In the genomic region with DNA sequence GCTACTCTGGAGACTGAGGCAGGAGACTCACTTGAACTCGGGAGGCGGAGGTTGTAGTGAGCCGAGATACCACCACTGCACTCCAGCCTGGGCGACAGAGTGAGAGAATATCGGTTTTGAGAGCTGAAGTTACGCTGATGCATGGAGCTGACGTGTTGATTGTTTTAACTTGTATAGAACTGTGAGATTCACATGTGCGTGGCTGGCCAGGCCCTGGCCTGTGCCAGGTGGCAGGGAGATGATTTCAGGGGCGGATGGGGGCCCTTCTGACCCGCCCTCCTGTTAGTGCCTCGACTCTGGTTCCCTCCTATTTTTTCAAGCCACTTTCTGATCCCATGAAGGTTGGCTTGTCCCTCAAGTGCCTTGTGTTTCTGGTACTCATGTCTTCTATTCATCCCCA, we compare ENCODE assay signal across 17 cellular contexts. TPM values are rescaled to one million over a fixed set of nuclear protein-coding genes. Genes with fewer than 3 reads are reported as not detected.
"Had no signal": no experiment of that assay in that cellular context is flagged by ENCODE, and none has a peak within 500 bp of the region (broad histone marks: within the 10 kb centered on the region; RNA-seq: fewer than 3 reads in every experiment).

No MANE protein-coding gene starts in this region.

- H3K27ac Mint-ChIP-seq: activated CD8-positive, alpha-beta memory T cell treated with anti-CD3 and anti-CD28 coated beads, Interleukin-2, amount 10 ng/mL, durations not matched to agents 7 days and 5 days; activated naive CD4-positive, alpha-beta T cell treated with anti-CD3 and anti-CD28 coated beads, Interleukin-2, amount 50 U/mL, for 72 hours; activated T-cell treated with anti-CD3 and anti-CD28 coated beads, Interleukin-2, amount 50 U/mL, for 24 hours; naive thymus-derived CD4-positive, alpha-beta T cell; T-helper 2 cell treated with Interferon-gamma antibody and Interleukin-4, amounts not matched to agents 5 μg/mL and 100 μg/mL, for 36 hours had no signal

- DNase-seq: activated CD4-positive, alpha-beta T cell treated with anti-CD3 and anti-CD28 coated beads, Interleukin-2, amount 50 U/mL, for 48 hours; activated CD4-positive, CD25-positive, alpha-beta regulatory T cell treated with anti-CD3 and anti-CD28 coated beads, Interleukin-2, amount 50 U/mL, for 72 hours; activated CD8-positive, alpha-beta memory T cell treated with anti-CD3 and anti-CD28 coated beads, Interleukin-2, amount 10 ng/mL, durations not matched to agents 7 days and 5 days; activated effector memory CD4-positive, alpha-beta T cell treated with Interleukin-2 at 50 U/mL for 16 hours; activated T-cell treated with anti-CD3 and anti-CD28 coated beads, Interleukin-2, amount 50 U/mL, for 24 hours; anterior cingulate cortex; caudate nucleus; cortex of kidney; effector CD8-positive, alpha-beta T cell; gastrocnemius medialis; kidney; naive thymus-derived CD4-positive, alpha-beta T cell; SJCRH30; thyroid gland had no signal

- H3K4me1 ChIP-seq: gastrocnemius medialis, SJCRH30 had no signal

- H3K4me3 Mint-ChIP-seq: activated CD8-positive, alpha-beta memory T cell treated with anti-CD3 and anti-CD28 coated beads, Interleukin-2, amount 10 ng/mL, durations not matched to agents 7 days and 5 days; activated T-cell treated with anti-CD3 and anti-CD28 coated beads, Interleukin-2, amount 50 U/mL, for 24 hours; naive thymus-derived CD4-positive, alpha-beta T cell; T-helper 2 cell treated with Interferon-gamma antibody and Interleukin-4, amounts not matched to agents 5 μg/mL and 100 μg/mL, for 36 hours had no signal

- H3K36me3 Mint-ChIP-seq: activated CD8-positive, alpha-beta memory T cell treated with anti-CD3 and anti-CD28 coated beads, Interleukin-2, amount 10 ng/mL, durations not matched to agents 7 days and 5 days; activated naive CD4-positive, alpha-beta T cell treated with anti-CD3 and anti-CD28 coated beads, Interleukin-2, amount 50 U/mL, for 72 hours; naive thymus-derived CD4-positive, alpha-beta T cell had no signal

- H3K27me3 ChIP-seq: SJCRH30, thyroid gland had no signal

- H3K36me3 ChIP-seq: gastrocnemius medialis, SJCRH30, thyroid gland had no signal

- H3K27ac ChIP-seq: epithelial cell of prostate, gastrocnemius medialis, SJCRH30, thyroid gland had no signal

- H3K4me1 Mint-ChIP-seq: activated CD8-positive, alpha-beta memory T cell treated with anti-CD3 and anti-CD28 coated beads, Interleukin-2, amount 10 ng/mL, durations not matched to agents 7 days and 5 days had no signal

- H3K9me3 ChIP-seq: gastrocnemius medialis, SJCRH30, thyroid gland had no signal

- H3K4me3 ChIP-seq: gastrocnemius medialis, SJCRH30, thyroid gland had no signal

- ATAC-seq: activated CD8-positive, alpha-beta memory T cell treated with anti-CD3 and anti-CD28 coated beads, Interleukin-2, amount 10 ng/mL, durations not matched to agents 7 days and 5 days; activated naive CD4-positive, alpha-beta T cell treated with anti-CD3 and anti-CD28 coated beads, Interleukin-2, amount 50 U/mL, for 72 hours; gastrocnemius medialis; naive thymus-derived CD4-positive, alpha-beta T cell had no signal

- H3K9me3 Mint-ChIP-seq: activated T-cell treated with anti-CD3 and anti-CD28 coated beads, Interleukin-2, amount 50 U/mL, for 24 hours; T-helper 2 cell treated with Interferon-gamma antibody and Interleukin-4, amounts not matched to agents 5 μg/mL and 100 μg/mL, for 36 hours had no signal

RNA-seq across cellular contexts. Expression of a gene that starts 25.7 kb away (rescaled TPM):
- total RNA-seq: activated CD8-positive, alpha-beta memory T cell treated with anti-CD3 and anti-CD28 coated beads, Interleukin-2, amount 10 ng/mL, durations not matched to agents 7 days and 5 days; activated naive CD4-positive, alpha-beta T cell treated with anti-CD3 and anti-CD28 coated beads, Interleukin-2, amount 50 U/mL, for 72 hours had no signal
- polyA plus RNA-seq: naive thymus-derived CD4-positive, alpha-beta T cell had no signal
